In genomic region chr17:38879878-38880727, GRCh38 we compare ENCODE assay signal across 8 cellular contexts. TPM values are rescaled to one million over a fixed set of nuclear protein-coding genes. Genes with fewer than 3 reads are reported as not detected.
DNase-seq lines count a peak whose midpoint lies in the region; ATAC-seq and TF ChIP-seq lines count a peak whose summit lies in the region.

No MANE protein-coding gene starts in this region.

- H3K27ac Mint-ChIP-seq in CD8-positive, alpha-beta memory T cell, result peak overlapping the region; percentile 40 to 94 (median 85)

- intact Hi-C loops in breast epithelium (cut with DNase I; ENCODE audit: low total_unique reads), result no loop called here

- H3K4me3 Mint-ChIP-seq in CD8-positive, alpha-beta memory T cell, result peak overlapping the region; percentile 50 to 83 (median 55)

- H3K9me3 Mint-ChIP-seq in CD8-positive, alpha-beta memory T cell, result no peaks in the 10 kb centered on the region

- H3K4me1 Mint-ChIP-seq in CD8-positive, alpha-beta memory T cell, result peaks cover 83 to 93% (median 91%) of the 10 kb centered on the region in 3 donors

- H3K36me3 Mint-ChIP-seq in CD8-positive, alpha-beta memory T cell, result peaks cover 0 to 67% (median 9%) of the 10 kb centered on the region in 3 donors

- POLR2A ChIA-PET in CD8-positive, alpha-beta memory T cell (lab: Charles Lee), result interaction anchor here (0.7 kb wide), 1 partner anchor 850 kb away, joined by 4 read pairs; no protein-coding TSS in a partner anchor

- DNase-seq in CD8-positive, alpha-beta memory T cell, result no peak
- DNase-seq in M059J (ENCODE audit: low read depth), result peak; percentile 92
- DNase-seq in breast epithelium (ENCODE audit: low spot score in 2 of 2), result no peak
- DNase-seq in kidney tubule cell (ENCODE audit: low spot score), result peak; percentile 95
- no peak for DNase-seq in pons (ENCODE audit: low spot score)
- DNase-seq in NCI-H2107 (lab: John Stamatoyannopoulos, UW), result no peak

- peak overlapping the region; percentile 51 for H3K4me3 ChIP-seq in CD8-positive, alpha-beta memory T cell (ENCODE audit: low read length)
- H3K4me3 ChIP-seq in breast epithelium (peak overlapping the region in 2 of 3 donors; percentile 1 to 23), thymus (ENCODE audit: low read length) (no peak overlapping the region)

- no peak for TF ChIP-seq POLR2A in breast epithelium (IDR thresholded peaks at IDR 0.05)

- H3K36me3 ChIP-seq in CD8-positive, alpha-beta memory T cell (ENCODE audit: insufficient read depth, low read length), result peaks cover 37% of the 10 kb centered on the region
- no peaks in the 10 kb centered on the region for H3K36me3 ChIP-seq in breast epithelium
- H3K36me3 ChIP-seq in thymus (ENCODE audit: control insufficient read depth, insufficient read depth), result peaks cover 16% of the 10 kb centered on the region

- no peak for ATAC-seq in GM19452 (IDR thresholded peaks at IDR 0.05; ENCODE audit: unreplicated experiment)

- H3K4me1 ChIP-seq in CD8-positive, alpha-beta memory T cell (ENCODE audit: insufficient read depth, low read length), result peaks cover 95% of the 10 kb centered on the region
- H3K4me1 ChIP-seq in breast epithelium, result peaks cover 17 to 49% of the 10 kb centered on the region in 2 donors
- peaks cover 73% of the 10 kb centered on the region for H3K4me1 ChIP-seq in thymus (ENCODE audit: control insufficient read depth, insufficient read depth, low read length)

- H3K9me3 ChIP-seq in CD8-positive, alpha-beta memory T cell (ENCODE audit: low read length), result no peaks in the 10 kb centered on the region
- H3K9me3 ChIP-seq in breast epithelium (no peaks in the 10 kb centered on the region), thymus (ENCODE audit: control insufficient read depth) (no peaks in the 10 kb centered on the region)

- peaks cover 0 to 2% of the 10 kb centered on the region in 2 donors for H3K27me3 Mint-ChIP-seq in CD8-positive, alpha-beta memory T cell

- CTCF ChIA-PET in CD8-positive, alpha-beta memory T cell (lab: Charles Lee), result interaction anchor here (1.2 to 1.6 kb wide), 3 partner anchors 11 to 73 kb away, joined by 3 to 4 read pairs (median 3); partner anchors contain the start of gene LASP1

- TF ChIP-seq CTCF in breast epithelium (IDR thresholded peaks at IDR 0.05), result no peak

- H3K27me3 ChIP-seq in CD8-positive, alpha-beta memory T cell (ENCODE audit: insufficient read depth, low read length, poor library complexity, severe bottlenecking), result no peaks in the 10 kb centered on the region
- no peaks in the 10 kb centered on the region for H3K27me3 ChIP-seq in breast epithelium
- H3K27me3 ChIP-seq in thymus (ENCODE audit: control insufficient read depth, insufficient read depth), result no peaks in the 10 kb centered on the region

- WGBS in thymus, result 73% methylated on average over 8 of the region's 8 CpGs

- H3K27ac ChIP-seq in CD8-positive, alpha-beta memory T cell (ENCODE audit: low read depth, low read length), result no peak overlapping the region
- H3K27ac ChIP-seq in breast epithelium (peak overlapping the region; percentile 70 to 71), thymus (ENCODE audit: low read depth) (peak overlapping the region; percentile 26)

RNA-seq across cellular contexts. Expression of gene LASP1, which starts 10.2 kb away (rescaled TPM):
- total RNA-seq in CD8-positive, alpha-beta memory T cell, result 100 to 1,000 TPM; 128 to 135 TPM
- polyA plus RNA-seq in CD8-positive, alpha-beta memory T cell, result 76.1 TPM
- total RNA-seq in M059J (2014; rRNA removed; shearing (Covaris generic)), result 272 and 294 TPM in 2 replicates
- 100 to 1,000 TPM in 1 of 3 donors, 10 to 100 TPM in 2; 88.7 to 145 (median 92.8) TPM for total RNA-seq in breast epithelium
- polyA plus RNA-seq in thymus, result 72.5 TPM

RNA-seq across cellular contexts. Expression of gene RPL23, which starts 26.6 kb away (rescaled TPM):
- total RNA-seq in CD8-positive, alpha-beta memory T cell, result 1,000 to 10,000 TPM; 1,857 to 1,911 TPM
- polyA plus RNA-seq in CD8-positive, alpha-beta memory T cell, result 1,010 TPM
- 716 and 785 TPM in 2 replicates for total RNA-seq in M059J (2014; rRNA removed; shearing (Covaris generic))
- total RNA-seq in breast epithelium, result 1,000 to 10,000 TPM; 1,871 to 2,586 (median 2,024) TPM
- 4,550 TPM for polyA plus RNA-seq in thymus

RNA-seq across cellular contexts. Expression of gene CWC25, which starts 55.0 kb away (rescaled TPM):
- total RNA-seq in CD8-positive, alpha-beta memory T cell, result 10 to 100 TPM; 31.3 to 31.7 TPM
- polyA plus RNA-seq in CD8-positive, alpha-beta memory T cell, result 11.5 TPM
- 7.8 and 8.9 TPM in 2 replicates for total RNA-seq in M059J (2014; rRNA removed; shearing (Covaris generic))
- 10 to 100 TPM; 22.1 to 42.0 (median 28.2) TPM for total RNA-seq in breast epithelium
- 36.2 TPM for polyA plus RNA-seq in thymus

Comparison
In these comparisons a context has a peak if more than half of its experiments do, and no peak if none do; other contexts are left out.
1. DNase-seq: peak in M059J (single experiment) and kidney tubule cell (single experiment); none in CD8-positive, alpha-beta memory T cell (0 of 5), breast epithelium (0 of 2), pons (single experiment) and NCI-H2107 (single experiment).